Comparison of ENCODE assay signal across 1 cellular context in genomic region chr3:135762188-135762853, GRCh38.
TF ChIP-seq lines count a peak whose summit lies in the region.

No MANE protein-coding gene starts in this region.

TF ChIP-seq in SK-N-SH treated with all-trans-retinoic acid at 6 μM for 48 hours, 23 proteins besides CTCF, POLR2A, EP300 and RAD21 (continued from another document):
- TF ChIP-seq CSRNP3 (CRISPR knock-in tag; IDR thresholded peaks at IDR 0.05) (no peak), SNAI2 (CRISPR knock-in tag; IDR thresholded peaks at IDR 0.05) (no peak)
